Comparison of ENCODE assay signal across 19 cellular contexts in the genomic region with DNA sequence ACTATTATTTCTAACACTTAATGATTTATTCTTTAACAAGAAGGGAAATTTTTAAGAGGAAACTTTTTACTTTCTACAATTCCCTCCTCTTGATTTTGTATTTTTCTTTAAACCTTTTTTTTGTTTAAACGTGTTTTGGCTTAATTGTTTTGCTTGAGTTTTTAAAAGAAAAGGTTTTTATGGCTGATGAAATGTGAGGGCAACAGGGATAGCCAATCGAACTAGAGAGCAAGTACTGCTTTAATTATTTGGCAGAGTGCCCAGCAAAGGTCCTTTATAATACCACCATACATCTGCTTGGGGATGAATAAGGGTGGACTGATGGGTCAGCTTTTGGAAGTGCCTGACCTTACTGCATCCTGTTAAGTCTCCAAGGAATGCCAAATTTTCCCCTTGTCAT. TPM values are rescaled to one million over a fixed set of nuclear protein-coding genes. Genes with fewer than 3 reads are reported as not detected.
A peak's percentile ranks its signal among the peaks of the same experiment; 100 is the strongest.
DNase-seq lines count a peak whose midpoint lies in the region; TF ChIP-seq lines count a peak whose summit lies in the region.
"Had no signal": no experiment of that assay in that cellular context is flagged by ENCODE, and none has a peak within 500 bp of the region (broad histone marks: within the 10 kb centered on the region; RNA-seq: fewer than 3 reads in every experiment).

No MANE protein-coding gene starts in this region.

- no peak overlapping the region for H2BK5ac ChIP-seq in mesendoderm (ENCODE audit: low read length)

- no peaks in the 10 kb centered on the region for H3K27me3 Mint-ChIP-seq in chondrocyte (ENCODE audit: low read depth)
- H3K27me3 Mint-ChIP-seq: CD4-positive, alpha-beta memory T cell had no signal

- H3K9me3 Mint-ChIP-seq in chondrocyte (ENCODE audit: low read depth): peaks cover 30% of the 10 kb centered on the region

- H3K79me1 ChIP-seq in mesendoderm (ENCODE audit: low read length): peaks cover 11% of the 10 kb centered on the region

- H3K9me3 ChIP-seq in A673 (ENCODE audit: low read depth, low read length, poor library complexity, severe bottlenecking): peaks cover 55% of the 10 kb centered on the region

- POLR2A ChIA-PET in A673 (lab: Charles Lee; ENCODE audit: low non-redundant PET): no interaction called here

- no peak overlapping the region for H3K4me2 ChIP-seq in mesendoderm (ENCODE audit: low read length)

- H3K27me3 ChIP-seq in mesendoderm (ENCODE audit: insufficient read depth, low read length, poor library complexity) (no peaks in the 10 kb centered on the region), A673 (replicated peaks; ENCODE audit: insufficient read depth, low read depth, low read length, poor library complexity) (no peaks in the 10 kb centered on the region)
- H3K27me3 ChIP-seq: SJSA1 had no signal

- H3K4ac ChIP-seq in mesendoderm (ENCODE audit: low read depth, low read length): no peak overlapping the region

- no peak overlapping the region for H3K9ac ChIP-seq in mesendoderm (ENCODE audit: low read length)

- CTCF ChIA-PET in A673 (lab: Charles Lee): no interaction called here

- WGBS in mesendoderm (ENCODE audit: extremely low coverage, insufficient coverage, low lambda C conversion rate): no CpG with 5 or more reads among the region's 2 CpGs

- no peak overlapping the region for H2BK120ac ChIP-seq in mesendoderm (ENCODE audit: low read depth, low read length)

- DNase-seq in DMS53 (lab: John Stamatoyannopoulos, UW) (peak; percentile 11), DMS53 treated with DMSO at 0.1 percent for 48 hours (lab: John Stamatoyannopoulos, UW; ENCODE audit: unreplicated experiment) (no peak), LHCN-M2 (ENCODE audit: low read depth) (peak; percentile 15), chondrocyte (ENCODE audit: low spot score) (no peak), mesendoderm (no peak), A673 (ENCODE audit: low spot score) (no peak)
- DNase-seq in NK-92 treated with Interleukin-12 subunit alpha and Interleukin-12 subunit beta, amount 100 ng/mL, for 24 hours (lab: John Stamatoyannopoulos, UW): no peak
- DNase-seq in stimulated activated CD4-positive, alpha-beta T cell treated with anti-CD3 and anti-CD28 coated beads, Interleukin-1b, Interleukin-23, amount 100 ng/mL, for 48 hours: no peak
- DNase-seq: 8988T; CD4-positive, alpha-beta memory T cell; GF-D8; NCI-H1417 treated with DMSO at 0.1 percent for 48 hours; NCI-H1930; NCI-H510A treated with DMSO at 0.1 percent for 48 hours; PC-3; SW 1271 had no signal

- H3K18ac ChIP-seq in mesendoderm (ENCODE audit: low read length): no peak overlapping the region

- no peak overlapping the region for H2AK5ac ChIP-seq in mesendoderm (ENCODE audit: low read length)

- no peak overlapping the region for H2BK15ac ChIP-seq in mesendoderm (replicated peaks; ENCODE audit: low read depth)

- no peak overlapping the region for H4K8ac ChIP-seq in mesendoderm (ENCODE audit: low read depth, low read length)

- H3K4me3 ChIP-seq in mesendoderm (ENCODE audit: low read length) (peak overlapping the region; percentile 16), A673 (ENCODE audit: low read depth, low read length, poor library complexity, severe bottlenecking) (no peak overlapping the region)
- H3K4me3 ChIP-seq: SJSA1 had no signal

- H3K36me3 ChIP-seq in mesendoderm (ENCODE audit: control insufficient read depth, insufficient read depth, low read length): peaks cover 7% of the 10 kb centered on the region
- peaks cover 9% of the 10 kb centered on the region for H3K36me3 ChIP-seq in A673 (ENCODE audit: insufficient read depth, low read length, poor library complexity, severe bottlenecking)

- H3K36me3 Mint-ChIP-seq in chondrocyte (ENCODE audit: low read depth): peaks cover 41% of the 10 kb centered on the region

- no peak overlapping the region for H3K56ac ChIP-seq in mesendoderm (ENCODE audit: low read length)

- BruUV-seq in A673 (replicated peaks; lab: Mats Ljungman, UMichigan): no TSS peak

- peak overlapping the region; percentile 86 for H3K27ac Mint-ChIP-seq in chondrocyte (ENCODE audit: unreplicated experiment)

- no peak overlapping the region for H3K4me3 Mint-ChIP-seq in chondrocyte (ENCODE audit: unreplicated experiment)
- H3K4me3 Mint-ChIP-seq: CD4-positive, alpha-beta memory T cell had no signal

- H3K4me1 Mint-ChIP-seq in chondrocyte (ENCODE audit: low read depth): peaks cover 40% of the 10 kb centered on the region

- H3K79me2 ChIP-seq in mesendoderm (ENCODE audit: control insufficient read depth, insufficient read depth, low read length): peaks cover 9% of the 10 kb centered on the region

- H3K23ac ChIP-seq in mesendoderm (ENCODE audit: low read length): no peak overlapping the region

- intact Hi-C loops in A673 (cut with micrococcal nuclease; ENCODE audit: unreplicated experiment): no loop called here

- TF ChIP-seq CTCF in chondrocyte (IDR thresholded peaks at IDR 0.05) (no peak), A673 (conservative IDR thresholded peaks at IDR 0.05; ENCODE audit: low read depth, low read length) (no peak)

- H3K27ac ChIP-seq in mesendoderm (ENCODE audit: low read depth, low read length) (no peak overlapping the region), A673 (ENCODE audit: low read depth, low read length, poor library complexity, severe bottlenecking) (no peak overlapping the region)
- H3K27ac ChIP-seq: SJSA1 had no signal

- H3K4me1 ChIP-seq in mesendoderm (ENCODE audit: control insufficient read depth, low read depth, low read length): no peaks in the 10 kb centered on the region
- H3K4me1 ChIP-seq in A673 (ENCODE audit: insufficient read depth, low read length, poor library complexity, severe bottlenecking): no peaks in the 10 kb centered on the region
- H3K4me1 ChIP-seq: SJSA1 had no signal

- H4K5ac ChIP-seq in mesendoderm (ENCODE audit: low read length): no peak overlapping the region

RNA-seq across cellular contexts. Expression of a gene that starts 19.6 kb away (rescaled TPM):
- 20.5 and 24.5 TPM in 2 replicates for total RNA-seq in LHCN-M2 (2014; rRNA removed)
- 26.5 TPM for polyA plus RNA-seq in LHCN-M2 (2012)
- total RNA-seq in chondrocyte: 12.9 to 16.9 TPM (median 13.0 TPM) in 3 replicates
- polyA plus RNA-seq in mesendoderm (2013, experiment 1 of 2): 36.4 TPM
- 36.8 TPM for polyA plus RNA-seq in mesendoderm (2013, experiment 2 of 2)
- 8.7 and 9.4 TPM in 2 replicates for total RNA-seq in A673 (2021)

RNA-seq across cellular contexts. Expression of a gene that starts 54.6 kb away (rescaled TPM):
- total RNA-seq in LHCN-M2 (2014; rRNA removed) (0.32 TPM in 1 of 2 replicates, not detected in the other), chondrocyte (not detected in 3 replicates), A673 (2021) (not detected in 2 replicates)
- polyA plus RNA-seq in LHCN-M2 (2012): not detected
- not detected for polyA plus RNA-seq in mesendoderm (2013, experiment 1 of 2)
- polyA plus RNA-seq in mesendoderm (2013, experiment 2 of 2): not detected
- total RNA-seq: H4 had no signal
- polyA plus RNA-seq: BJ had no signal

Comparison
In these comparisons a context has a peak if more than half of its experiments do, and no peak if none do; other contexts are left out.
1. DNase-seq: peak in DMS53 (single experiment) and LHCN-M2 (single experiment); none in DMS53 treated with DMSO at 0.1 percent for 48 hours (single experiment), chondrocyte (single experiment), mesendoderm (single experiment), NK-92 treated with Interleukin-12 subunit alpha and Interleukin-12 subunit beta, amount 100 ng/mL, for 24 hours (single experiment), stimulated activated CD4-positive, alpha-beta T cell treated with anti-CD3 and anti-CD28 coated beads, Interleukin-1b, Interleukin-23, amount 100 ng/mL, for 48 hours (single experiment) and A673 (single experiment).